1 cellular context compared by ENCODE assay signal in genomic region chr18:36179562-36180334, GRCh38.
TF ChIP-seq lines count a peak whose summit lies in the region.

No MANE protein-coding gene starts in this region.

TF ChIP-seq in K562, 482 proteins besides CTCF, POLR2A, EP300 and RAD21:
- no peak for TF ChIP-seq POLR2AphosphoS2 (IDR thresholded peaks at IDR 0.05; ENCODE audit: low read length)
- TF ChIP-seq TEAD4 (IDR thresholded peaks at IDR 0.05; ENCODE audit: low read length): peak; percentile 51; the same call in 1 of the 2 replicates
- no peak for TF ChIP-seq TEAD4 (CRISPR knock-in tag; IDR thresholded peaks at IDR 0.05; ENCODE audit: borderline replicate concordance)
- TF ChIP-seq ATF6 (CRISPR knock-in tag; IDR thresholded peaks at IDR 0.05): no peak
- TF ChIP-seq SRSF9 (IDR thresholded peaks at IDR 0.05; ENCODE audit: borderline replicate concordance, low read depth, low read length): no peak
- peak; percentile 57 for TF ChIP-seq PRDM10 (IDR thresholded peaks at IDR 0.05; ENCODE audit: partially characterized antibody)
- peak in 1 of 2 experiments; percentile 86 for TF ChIP-seq AFF1 (IDR thresholded peaks at IDR 0.05; ENCODE audit: low read depth in 1 of 2, partially characterized antibody in 2 of 2)
- TF ChIP-seq ESRRA (IDR thresholded peaks at IDR 0.05; ENCODE audit: borderline replicate concordance, low read depth): 0 out of 2 replicates have a peak, but pooled peaks have one; percentile 26
- no peak for TF ChIP-seq GTF3C2 (IDR thresholded peaks at IDR 0.05; ENCODE audit: borderline replicate concordance, extremely low read depth, insufficient read length)
- no peak for TF ChIP-seq JUND (IDR thresholded peaks at IDR 0.05; ENCODE audit: borderline replicate concordance, low read depth, low read length)
- peak; percentile 16; the same call in 1 of the 3 replicates for TF ChIP-seq JUND (tag; IDR thresholded peaks at IDR 0.05; ENCODE audit: borderline replicate concordance, low read depth, low read length)
- no peak for TF ChIP-seq CEBPG (CRISPR knock-in tag; IDR thresholded peaks at IDR 0.05)
- TF ChIP-seq CEBPG (tag; conservative IDR thresholded peaks at IDR 0.05 in 1 of 2, IDR thresholded peaks at IDR 0.05 in 1 of 2): 0 out of 4 replicates have a peak, but pooled peaks of 1 of the 2 experiments have one; percentile 19
- 0 out of 4 replicates have a peak, but pooled peaks of 1 of the 2 experiments have one; percentile 39 for TF ChIP-seq RCOR1 (IDR thresholded peaks at IDR 0.05; ENCODE audit: borderline replicate concordance in 1 of 2, low read depth in 2 of 2, low read length in 2 of 2)
- peak; percentile 89 for TF ChIP-seq NFIC (IDR thresholded peaks at IDR 0.05)
- no peak for TF ChIP-seq FOXA1 (IDR thresholded peaks at IDR 0.05; ENCODE audit: borderline replicate concordance)
- TF ChIP-seq C11orf30 (IDR thresholded peaks at IDR 0.05; ENCODE audit: low read depth): no peak
- no peak for TF ChIP-seq HDAC6 (IDR thresholded peaks at IDR 0.05; ENCODE audit: low read depth, low read length)
- TF ChIP-seq POU5F1 (IDR thresholded peaks at IDR 0.05; ENCODE audit: borderline replicate concordance, low read depth, low read length, partially characterized antibody): no peak
- TF ChIP-seq NFATC3 (IDR thresholded peaks at IDR 0.05): no peak
- 0 out of 4 replicates have a peak, but pooled peaks of 1 of the 2 experiments have one; percentile 17 for TF ChIP-seq MNT (conservative IDR thresholded peaks at IDR 0.05)
